16 cellular contexts compared by ENCODE assay signal in the genomic region with DNA sequence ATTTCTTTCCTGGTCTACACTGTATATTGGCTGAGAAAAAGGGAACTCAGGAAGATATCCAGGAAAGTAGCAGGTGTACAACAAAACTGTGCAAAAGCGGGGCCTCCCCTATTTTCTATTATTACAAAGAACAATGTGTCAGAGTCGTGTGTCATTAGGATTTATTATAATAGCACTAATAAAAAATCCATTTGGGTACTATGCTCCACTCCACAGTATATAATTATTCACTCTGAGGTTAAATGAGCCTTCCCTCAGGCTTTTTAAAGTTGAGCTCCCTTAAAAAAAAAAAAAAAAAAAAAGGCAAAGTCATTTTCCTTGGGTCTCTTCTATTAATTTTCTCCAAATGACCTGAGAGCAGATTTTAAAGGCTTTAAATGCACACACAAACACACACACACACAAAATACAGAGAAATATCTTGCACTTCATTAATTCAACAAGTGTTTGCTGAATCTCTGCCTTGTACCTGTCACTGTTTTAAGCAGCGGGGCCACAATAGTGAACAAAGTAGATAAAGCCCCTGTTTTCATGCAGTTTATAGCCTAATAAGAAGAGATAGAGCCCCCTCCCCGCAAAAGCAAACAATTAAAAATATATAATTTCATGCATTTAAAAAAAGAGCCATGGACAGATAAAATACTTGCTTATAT. TPM values are rescaled to one million over a fixed set of nuclear protein-coding genes. Genes with fewer than 3 reads are reported as not detected.
A peak's percentile ranks its signal among the peaks of the same experiment; 100 is the strongest.
DNase-seq lines count a peak whose midpoint lies in the region; ATAC-seq and TF ChIP-seq lines count a peak whose summit lies in the region.
"Had no signal": no experiment of that assay in that cellular context is flagged by ENCODE, and none has a peak within 500 bp of the region (broad histone marks: within the 10 kb centered on the region; RNA-seq: fewer than 3 reads in every experiment).

No MANE protein-coding gene starts in this region.

- H3K4me3 ChIP-seq in DND-41 (ENCODE audit: low read depth in 1 of 2, low read length in 2 of 2) (no peak overlapping the region), SK-N-MC (no peak overlapping the region)

- peaks cover 19% of the 10 kb centered on the region for H3K36me3 ChIP-seq in DND-41 (ENCODE audit: insufficient read depth, low read length)
- peaks cover 11% of the 10 kb centered on the region for H3K36me3 ChIP-seq in SK-N-MC (ENCODE audit: insufficient read depth, low read length)

- no peak for ATAC-seq in DND-41 (ENCODE audit: insufficient read depth, low read depth)
- no peak for ATAC-seq in natural killer cell treated with Interleukin-12 subunit alpha and Interleukin-12 subunit beta and Interleukin-15 and Interleukin-18, amount 100 ng/mL, for 72 hours
- ATAC-seq: HCT116, Panc1, Right ventricle myocardium inferior had no signal

- H3K27ac ChIP-seq in DND-41 (ENCODE audit: low read length): no peak overlapping the region
- H3K27ac ChIP-seq in SK-N-MC: peak overlapping the region; percentile 46; the same call in 1 of the 2 replicates

- H2AFZ ChIP-seq in DND-41 (ENCODE audit: low read depth, low read length): peak overlapping the region; percentile 99; the same call in 1 of the 2 replicates

- H3K79me2 ChIP-seq in DND-41 (ENCODE audit: insufficient read depth, low read length): peaks cover 37% of the 10 kb centered on the region

- peaks cover 9% of the 10 kb centered on the region for H3K36me3 Mint-ChIP-seq in natural killer cell treated with Interleukin-12 subunit alpha and Interleukin-12 subunit beta and Interleukin-15 and Interleukin-18, amount 100 ng/mL, for 72 hours

- peak overlapping the region; percentile 27 for H3K4me3 Mint-ChIP-seq in natural killer cell treated with Interleukin-12 subunit alpha and Interleukin-12 subunit beta and Interleukin-15 and Interleukin-18, amount 100 ng/mL, for 72 hours

- no peak overlapping the region for H3K27ac Mint-ChIP-seq in natural killer cell treated with Interleukin-12 subunit alpha and Interleukin-12 subunit beta and Interleukin-15 and Interleukin-18, amount 100 ng/mL, for 72 hours

- H3K4me1 ChIP-seq in DND-41 (ENCODE audit: insufficient read depth, low read length): peaks cover 30% of the 10 kb centered on the region

- H4K20me1 ChIP-seq in DND-41 (ENCODE audit: insufficient read depth, low read length): peaks cover 23% of the 10 kb centered on the region

- no peaks in the 10 kb centered on the region for H3K9me3 ChIP-seq in DND-41 (ENCODE audit: insufficient read depth, low read length, severe bottlenecking)
- H3K9me3 ChIP-seq in SK-N-MC (ENCODE audit: low read depth, low read length): no peaks in the 10 kb centered on the region
- H3K9me3 ChIP-seq: BLaER1 treated with 17β-estradiol and CSF1 and Interleukin-3, amounts not matched to agents 10 nM and 100 nM; SK-N-SH had no signal

- H3K4me2 ChIP-seq in DND-41 (ENCODE audit: insufficient read depth, low read length): no peak overlapping the region

- TF ChIP-seq CTCF in DND-41 (IDR thresholded peaks at IDR 0.05; ENCODE audit: borderline replicate concordance, extremely low read depth, low read length, poor library complexity, severe bottlenecking): no peak

- H3K4me1 Mint-ChIP-seq in natural killer cell treated with Interleukin-12 subunit alpha and Interleukin-12 subunit beta and Interleukin-15 and Interleukin-18, amount 100 ng/mL, for 72 hours (ENCODE audit: low read depth in 2 of 2): peaks cover 24 to 29% of the 10 kb centered on the region in 2 donors

- H3K27me3 ChIP-seq in DND-41 (ENCODE audit: insufficient read depth, low read length, poor library complexity): no peaks in the 10 kb centered on the region
- H3K27me3 ChIP-seq: BLaER1 treated with 17β-estradiol and CSF1 and Interleukin-3, amounts not matched to agents 10 nM and 100 nM had no signal

- H3K9me3 Mint-ChIP-seq in natural killer cell treated with Interleukin-12 subunit alpha and Interleukin-12 subunit beta and Interleukin-15 and Interleukin-18, amount 100 ng/mL, for 72 hours: no peaks in the 10 kb centered on the region

- no peaks in the 10 kb centered on the region for H3K27me3 Mint-ChIP-seq in natural killer cell treated with Interleukin-12 subunit alpha and Interleukin-12 subunit beta and Interleukin-15 and Interleukin-18, amount 100 ng/mL, for 72 hours

- DNase-seq in DND-41: no peak
- peak; percentile 93 for DNase-seq in NCI-H1105 treated with DMSO at 0.1 percent for 48 hours (lab: John Stamatoyannopoulos, UW)
- DNase-seq in SK-N-MC (ENCODE audit: low read depth, low spot score): no peak
- DNase-seq in natural killer cell treated with Interleukin-12 subunit alpha and Interleukin-12 subunit beta and Interleukin-15 and Interleukin-18, amount 100 ng/mL, for 72 hours (ENCODE audit: low spot score): no peak
- no peak for DNase-seq in NCI-H2029 (lab: John Stamatoyannopoulos, UW)
- DNase-seq in NCI-H524 (lab: John Stamatoyannopoulos, UW): no peak
- DNase-seq in activated CD4-positive, alpha-beta T cell treated with anti-CD3 and anti-CD28 coated beads for 4 hours: no peak
- DNase-seq: NCI-H1048, NCI-H1930, NCI-H226, SK-N-SH, T-helper 1 cell had no signal

- H3K9ac ChIP-seq in DND-41 (ENCODE audit: low read depth, low read length): peak overlapping the region; percentile 98; the same call in 1 of the 2 replicates
- no peak overlapping the region for H3K9ac ChIP-seq in SK-N-MC (ENCODE audit: insufficient read length)
- H3K9ac ChIP-seq: SK-N-SH had no signal

RNA-seq across cellular contexts. Expression of a gene that starts 1.3 kb away (rescaled TPM):
- total RNA-seq in natural killer cell treated with Interleukin-12 subunit alpha and Interleukin-12 subunit beta and Interleukin-15 and Interleukin-18, amount 100 ng/mL, for 72 hours: 10 to 100 TPM; 46.4 to 48.5 TPM

RNA-seq across cellular contexts. Expression of a gene that starts 11.5 kb away (rescaled TPM):
- total RNA-seq in natural killer cell treated with Interleukin-12 subunit alpha and Interleukin-12 subunit beta and Interleukin-15 and Interleukin-18, amount 100 ng/mL, for 72 hours: 10 to 100 TPM; 39.3 to 49.6 TPM
